11 cellular contexts compared by ENCODE assay signal in the genomic region with DNA sequence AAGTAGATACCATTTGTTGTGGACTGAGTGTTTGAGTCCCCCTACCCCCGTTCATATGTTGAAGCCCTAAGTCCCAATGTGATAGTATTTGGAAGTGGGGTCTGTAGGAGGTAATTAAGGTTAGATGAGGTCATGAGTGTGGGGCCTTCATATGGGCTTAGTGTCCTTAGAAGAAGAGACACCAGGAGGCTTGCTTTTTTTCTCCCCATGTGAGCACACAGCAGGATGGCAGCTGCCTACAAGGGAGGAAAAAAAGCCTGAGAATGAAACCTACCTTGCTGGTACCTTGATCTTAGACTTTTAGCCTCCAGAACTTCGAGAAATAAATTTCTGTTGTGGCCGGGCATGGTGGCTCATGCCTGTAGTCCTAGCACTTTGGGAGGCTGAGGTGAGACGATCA.
"Had no signal": no experiment of that assay in that cellular context is flagged by ENCODE, and none has a peak within 500 bp of the region (broad histone marks: within the 10 kb centered on the region; RNA-seq: fewer than 3 reads in every experiment).

No MANE protein-coding gene starts in this region.

- H3K9me3 ChIP-seq: tibial artery had no signal

- DNase-seq: activated CD4-positive, alpha-beta T cell treated with anti-CD3 and anti-CD28 coated beads, Interleukin-2, amount 50 U/mL, for 4 hours; activated CD8-positive, alpha-beta memory T cell treated with anti-CD3 and anti-CD28 coated beads, Interleukin-2, amount 10 ng/mL, durations not matched to agents 7 days and 5 days; activated naive CD8-positive, alpha-beta T cell treated with anti-CD3 and anti-CD28 coated beads, Interleukin-2, amount 10 ng/mL, durations not matched to agents 7 days and 5 days; activated T-cell treated with anti-CD3 and anti-CD28 coated beads, Interleukin-2, amount 50 U/mL, for 48 hours; anterior cingulate cortex; hypothalamus; tibial artery had no signal

- H3K27ac Mint-ChIP-seq: activated CD8-positive, alpha-beta memory T cell treated with anti-CD3 and anti-CD28 coated beads, Interleukin-2, amount 10 ng/mL, durations not matched to agents 7 days and 5 days had no signal

- H3K36me3 ChIP-seq: tibial artery had no signal

- H3K9me3 Mint-ChIP-seq: activated naive CD8-positive, alpha-beta T cell treated with anti-CD3 and anti-CD28 coated beads, Interleukin-2, amount 10 ng/mL, durations not matched to agents 7 days and 5 days; neural crest cell had no signal

- H3K27ac ChIP-seq: parathyroid adenoma, tibial artery had no signal

- H3K4me1 ChIP-seq: tibial artery had no signal

- H3K9ac ChIP-seq: parathyroid adenoma had no signal

- FAIRE-seq: TTC549 had no signal

- H3K4me3 Mint-ChIP-seq: activated CD8-positive, alpha-beta memory T cell treated with anti-CD3 and anti-CD28 coated beads, Interleukin-2, amount 10 ng/mL, durations not matched to agents 7 days and 5 days; neural crest cell had no signal

- H2AFZ ChIP-seq: parathyroid adenoma had no signal

- H3K27me3 Mint-ChIP-seq: activated CD8-positive, alpha-beta memory T cell treated with anti-CD3 and anti-CD28 coated beads, Interleukin-2, amount 10 ng/mL, durations not matched to agents 7 days and 5 days; activated naive CD8-positive, alpha-beta T cell treated with anti-CD3 and anti-CD28 coated beads, Interleukin-2, amount 10 ng/mL, durations not matched to agents 7 days and 5 days had no signal

- ATAC-seq: activated CD8-positive, alpha-beta memory T cell treated with anti-CD3 and anti-CD28 coated beads, Interleukin-2, amount 10 ng/mL, durations not matched to agents 7 days and 5 days had no signal

- H3K27me3 ChIP-seq: tibial artery had no signal

- H3K4me3 ChIP-seq: skin epidermis, tibial artery had no signal
